ENCODE assay signal across 31 cellular contexts in genomic region chr2:82283075-82283474, GRCh38.
"Had no signal": no experiment of that assay in that cellular context is flagged by ENCODE, and none has a peak within 500 bp of the region (broad histone marks: within the 10 kb centered on the region; RNA-seq: fewer than 3 reads in every experiment).

No MANE protein-coding gene starts in this region.

- H3K27ac ChIP-seq: ascending aorta, breast epithelium, cardiac muscle cell, colonic mucosa, epithelial cell of prostate, esophagus squamous epithelium, gastroesophageal sphincter, heart right ventricle had no signal

- DNase-seq: activated CD4-positive, alpha-beta memory T cell treated with anti-CD3 and anti-CD28 coated beads for 36 hours; activated CD4-positive, alpha-beta T cell treated with anti-CD3 and anti-CD28 coated beads for 36 hours; activated CD4-positive, alpha-beta T cell treated with anti-CD3 and anti-CD28 coated beads, Interleukin-2, amount 10 ng/mL, durations not matched to agents 24 days and 14 days; activated CD4-positive, CD25-positive, alpha-beta regulatory T cell; activated CD4-positive, CD25-positive, alpha-beta regulatory T cell treated with anti-CD3 and anti-CD28 coated beads, Interleukin-2, amount 50 U/mL, for 72 hours; activated CD8-positive, alpha-beta memory T cell treated with anti-CD3 and anti-CD28 coated beads, Interleukin-2, amount 10 ng/mL, durations not matched to agents 7 days and 5 days; activated CD8-positive, alpha-beta memory T cell treated with anti-CD3 and anti-CD28 coated beads, Interleukin-2, amount 50 U/mL, for 4 hours; activated CD8-positive, alpha-beta T cell treated with anti-CD3 and anti-CD28 coated beads, Interleukin-2, amount 10 ng/mL, durations not matched to agents 7 days and 5 days; activated gamma-delta T cell; activated naive CD4-positive, alpha-beta T cell; activated naive CD4-positive, alpha-beta T cell treated with anti-CD3 and anti-CD28 coated beads, Interleukin-2, amount 10 ng/mL, durations not matched to agents 7 days and 5 days; activated naive CD8-positive, alpha-beta T cell treated with anti-CD3 and anti-CD28 coated beads, Interleukin-2, amount 10 ng/mL, durations not matched to agents 7 days and 5 days; activated T-cell treated with anti-CD3 and anti-CD28 coated beads, Interleukin-2, amount 50 U/mL, for 1 hour; activated T-cell treated with anti-CD3 and anti-CD28 coated beads, Interleukin-2, amount 50 U/mL, for 72 hours; central memory CD4-positive, alpha-beta T cell; cerebellar nuclear complex; colonic mucosa; effector CD8-positive, alpha-beta T cell; esophagus squamous epithelium; foreskin melanocyte; heart right ventricle; T-helper 2 cell had no signal

- H3K4me3 Mint-ChIP-seq: activated CD4-positive, alpha-beta memory T cell treated with anti-CD3 and anti-CD28 coated beads for 36 hours; activated CD4-positive, alpha-beta T cell treated with anti-CD3 and anti-CD28 coated beads for 36 hours; activated CD4-positive, alpha-beta T cell treated with anti-CD3 and anti-CD28 coated beads, Interleukin-2, amount 10 ng/mL, durations not matched to agents 24 days and 14 days; activated CD8-positive, alpha-beta memory T cell treated with anti-CD3 and anti-CD28 coated beads, Interleukin-2, amount 10 ng/mL, durations not matched to agents 7 days and 5 days; activated CD8-positive, alpha-beta T cell treated with anti-CD3 and anti-CD28 coated beads, Interleukin-2, amount 10 ng/mL, durations not matched to agents 7 days and 5 days; activated naive CD4-positive, alpha-beta T cell treated with anti-CD3 and anti-CD28 coated beads, Interleukin-2, amount 10 ng/mL, durations not matched to agents 7 days and 5 days; activated naive CD8-positive, alpha-beta T cell treated with anti-CD3 and anti-CD28 coated beads, Interleukin-2, amount 10 ng/mL, durations not matched to agents 7 days and 5 days; activated T-cell treated with anti-CD3 and anti-CD28 coated beads, Interleukin-2, amount 50 U/mL, for 72 hours; brain had no signal

- H3K27ac Mint-ChIP-seq: activated CD4-positive, alpha-beta memory T cell treated with anti-CD3 and anti-CD28 coated beads for 36 hours; activated CD4-positive, alpha-beta T cell treated with anti-CD3 and anti-CD28 coated beads for 36 hours; activated CD4-positive, alpha-beta T cell treated with anti-CD3 and anti-CD28 coated beads, Interleukin-2, amount 10 ng/mL, durations not matched to agents 24 days and 14 days; activated CD8-positive, alpha-beta memory T cell treated with anti-CD3 and anti-CD28 coated beads, Interleukin-2, amount 10 ng/mL, durations not matched to agents 7 days and 5 days; activated CD8-positive, alpha-beta T cell treated with anti-CD3 and anti-CD28 coated beads, Interleukin-2, amount 10 ng/mL, durations not matched to agents 7 days and 5 days; activated naive CD4-positive, alpha-beta T cell treated with anti-CD3 and anti-CD28 coated beads, Interleukin-2, amount 10 ng/mL, durations not matched to agents 7 days and 5 days; activated naive CD4-positive, alpha-beta T cell treated with anti-CD3 and anti-CD28 coated beads, Interleukin-2, amount 50 U/mL, for 72 hours; activated naive CD8-positive, alpha-beta T cell treated with anti-CD3 and anti-CD28 coated beads, Interleukin-2, amount 10 ng/mL, durations not matched to agents 7 days and 5 days; activated T-cell treated with anti-CD3 and anti-CD28 coated beads, Interleukin-2, amount 50 U/mL, for 72 hours; brain had no signal

- H3K36me3 Mint-ChIP-seq: activated CD4-positive, alpha-beta memory T cell treated with anti-CD3 and anti-CD28 coated beads for 36 hours; activated CD8-positive, alpha-beta memory T cell treated with anti-CD3 and anti-CD28 coated beads, Interleukin-2, amount 10 ng/mL, durations not matched to agents 7 days and 5 days; activated naive CD4-positive, alpha-beta T cell treated with anti-CD3 and anti-CD28 coated beads, Interleukin-2, amount 10 ng/mL, durations not matched to agents 7 days and 5 days; activated naive CD4-positive, alpha-beta T cell treated with anti-CD3 and anti-CD28 coated beads, Interleukin-2, amount 50 U/mL, for 72 hours; activated naive CD8-positive, alpha-beta T cell treated with anti-CD3 and anti-CD28 coated beads, Interleukin-2, amount 10 ng/mL, durations not matched to agents 7 days and 5 days; brain had no signal

- H3K4me1 Mint-ChIP-seq: activated CD4-positive, alpha-beta T cell treated with anti-CD3 and anti-CD28 coated beads for 36 hours; activated CD4-positive, alpha-beta T cell treated with anti-CD3 and anti-CD28 coated beads, Interleukin-2, amount 10 ng/mL, durations not matched to agents 24 days and 14 days; activated CD8-positive, alpha-beta memory T cell treated with anti-CD3 and anti-CD28 coated beads, Interleukin-2, amount 10 ng/mL, durations not matched to agents 7 days and 5 days; activated naive CD4-positive, alpha-beta T cell treated with anti-CD3 and anti-CD28 coated beads, Interleukin-2, amount 10 ng/mL, durations not matched to agents 7 days and 5 days; activated naive CD8-positive, alpha-beta T cell treated with anti-CD3 and anti-CD28 coated beads, Interleukin-2, amount 10 ng/mL, durations not matched to agents 7 days and 5 days had no signal

- H3K27me3 ChIP-seq: ascending aorta, breast epithelium, cardiac muscle cell, colonic mucosa, esophagus squamous epithelium, gastroesophageal sphincter, heart right ventricle had no signal

- H3K36me3 ChIP-seq: ascending aorta, breast epithelium, cardiac muscle cell, colonic mucosa, esophagus squamous epithelium, gastroesophageal sphincter, heart right ventricle had no signal

- H3K4me3 ChIP-seq: ascending aorta, breast epithelium, cardiac muscle cell, colonic mucosa, esophagus squamous epithelium, gastroesophageal sphincter, heart right ventricle had no signal

- FAIRE-seq: endometrium, endothelial cell of umbilical vein had no signal

- H3K9me3 Mint-ChIP-seq: activated CD4-positive, alpha-beta T cell treated with anti-CD3 and anti-CD28 coated beads, Interleukin-2, amount 10 ng/mL, durations not matched to agents 24 days and 14 days had no signal

- ATAC-seq: activated CD4-positive, alpha-beta T cell treated with anti-CD3 and anti-CD28 coated beads for 36 hours; activated CD8-positive, alpha-beta memory T cell treated with anti-CD3 and anti-CD28 coated beads, Interleukin-2, amount 10 ng/mL, durations not matched to agents 7 days and 5 days; activated CD8-positive, alpha-beta T cell treated with anti-CD3 and anti-CD28 coated beads, Interleukin-2, amount 10 ng/mL, durations not matched to agents 7 days and 5 days; activated naive CD4-positive, alpha-beta T cell treated with anti-CD3 and anti-CD28 coated beads, Interleukin-2, amount 50 U/mL, for 72 hours; activated T-cell treated with anti-CD3 and anti-CD28 coated beads, Interleukin-2, amount 50 U/mL, for 72 hours; gastroesophageal sphincter; heart right ventricle had no signal

- H3K9me3 ChIP-seq: ascending aorta, breast epithelium, colonic mucosa, esophagus squamous epithelium, gastroesophageal sphincter had no signal

- H3K27me3 Mint-ChIP-seq: activated CD4-positive, alpha-beta memory T cell treated with anti-CD3 and anti-CD28 coated beads for 36 hours; activated CD4-positive, alpha-beta T cell treated with anti-CD3 and anti-CD28 coated beads for 36 hours; activated CD4-positive, alpha-beta T cell treated with anti-CD3 and anti-CD28 coated beads, Interleukin-2, amount 10 ng/mL, durations not matched to agents 24 days and 14 days; activated CD8-positive, alpha-beta memory T cell treated with anti-CD3 and anti-CD28 coated beads, Interleukin-2, amount 10 ng/mL, durations not matched to agents 7 days and 5 days; activated naive CD4-positive, alpha-beta T cell treated with anti-CD3 and anti-CD28 coated beads, Interleukin-2, amount 10 ng/mL, durations not matched to agents 7 days and 5 days; activated naive CD8-positive, alpha-beta T cell treated with anti-CD3 and anti-CD28 coated beads, Interleukin-2, amount 10 ng/mL, durations not matched to agents 7 days and 5 days had no signal

- H3K4me1 ChIP-seq: ascending aorta, breast epithelium, colonic mucosa, esophagus squamous epithelium, gastroesophageal sphincter, heart right ventricle had no signal
